Comparison of ENCODE assay signal across 1 cellular context in the genomic region with DNA sequence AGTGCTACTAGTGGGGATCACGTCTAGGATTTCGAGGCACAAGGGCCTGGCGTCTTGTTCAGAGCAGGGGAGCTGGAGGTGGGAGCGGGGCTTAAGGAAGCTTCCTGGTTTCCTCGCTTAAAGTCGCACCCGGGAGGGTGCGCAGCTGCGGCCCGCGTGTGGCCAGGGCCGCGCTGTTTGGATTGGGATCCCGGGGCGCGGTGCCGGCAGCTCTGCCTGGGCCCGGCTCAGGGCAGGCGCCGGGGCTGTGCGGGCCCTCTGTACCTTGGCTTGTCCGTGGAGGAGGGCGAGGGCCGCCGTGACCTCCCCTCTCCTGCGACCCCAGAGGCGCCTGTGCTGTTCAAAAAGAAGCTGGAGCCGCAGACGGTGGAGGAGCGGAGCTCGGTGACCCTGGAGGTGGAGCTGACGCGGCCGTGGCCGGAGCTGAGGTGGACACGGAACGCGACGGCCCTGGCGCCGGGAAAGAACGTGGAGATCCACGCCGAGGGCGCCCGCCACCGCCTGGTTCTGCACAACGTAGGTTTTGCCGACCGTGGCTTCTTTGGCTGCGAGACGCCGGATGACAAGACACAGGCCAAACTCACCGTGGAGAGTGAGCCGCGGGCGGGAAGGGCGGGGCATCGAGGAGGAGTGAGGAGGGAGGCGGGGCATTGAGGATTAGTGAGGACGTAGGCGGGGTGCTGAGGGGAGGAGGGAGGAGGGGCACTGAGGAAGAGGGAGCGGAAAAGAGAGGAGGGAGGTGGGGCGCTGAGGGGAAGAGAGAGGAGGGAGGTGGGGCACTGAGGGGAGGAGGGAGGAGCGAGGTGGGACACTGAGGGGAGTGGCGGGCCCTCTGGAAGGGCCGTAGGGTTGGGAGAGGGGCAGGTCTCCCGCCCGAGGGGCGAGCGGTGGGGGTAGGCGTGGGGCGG.
A peak's percentile ranks its signal among the peaks of the same experiment; 100 is the strongest.
TF ChIP-seq lines count a peak whose summit lies in the region.

No MANE protein-coding gene starts in this region.

TF ChIP-seq in K562, 482 proteins besides CTCF, POLR2A, EP300 and RAD21 (continued from another document and continues in another):
- TF ChIP-seq, protein P1, sequence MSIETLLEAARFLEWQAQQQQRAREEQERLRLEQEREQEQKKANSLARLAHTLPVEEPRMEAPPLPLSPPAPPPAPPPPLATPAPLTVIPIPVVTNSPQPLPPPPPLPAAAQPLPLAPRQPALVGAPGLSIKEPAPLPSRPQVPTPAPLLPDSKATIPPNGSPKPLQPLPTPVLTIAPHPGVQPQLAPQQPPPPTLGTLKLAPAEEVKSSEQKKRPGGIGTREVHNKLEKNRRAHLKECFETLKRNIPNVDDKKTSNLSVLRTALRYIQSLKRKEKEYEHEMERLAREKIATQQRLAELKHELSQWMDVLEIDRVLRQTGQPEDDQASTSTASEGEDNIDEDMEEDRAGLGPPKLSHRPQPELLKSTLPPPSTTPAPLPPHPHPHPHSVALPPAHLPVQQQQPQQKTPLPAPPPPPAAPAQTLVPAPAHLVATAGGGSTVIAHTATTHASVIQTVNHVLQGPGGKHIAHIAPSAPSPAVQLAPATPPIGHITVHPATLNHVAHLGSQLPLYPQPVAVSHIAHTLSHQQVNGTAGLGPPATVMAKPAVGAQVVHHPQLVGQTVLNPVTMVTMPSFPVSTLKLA (conservative IDR thresholded peaks at IDR 0.05): peak in 1 of 2 experiments; percentile 53; a peak in 1 of 4 replicates
- no peak for TF ChIP-seq THRAP3 (IDR thresholded peaks at IDR 0.05; ENCODE audit: borderline replicate concordance)
- no peak for TF ChIP-seq POU5F1 (IDR thresholded peaks at IDR 0.05; ENCODE audit: borderline replicate concordance, low read depth, low read length, partially characterized antibody)
- TF ChIP-seq, protein P2, sequence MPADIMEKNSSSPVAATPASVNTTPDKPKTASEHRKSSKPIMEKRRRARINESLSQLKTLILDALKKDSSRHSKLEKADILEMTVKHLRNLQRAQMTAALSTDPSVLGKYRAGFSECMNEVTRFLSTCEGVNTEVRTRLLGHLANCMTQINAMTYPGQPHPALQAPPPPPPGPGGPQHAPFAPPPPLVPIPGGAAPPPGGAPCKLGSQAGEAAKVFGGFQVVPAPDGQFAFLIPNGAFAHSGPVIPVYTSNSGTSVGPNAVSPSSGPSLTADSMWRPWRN (IDR thresholded peaks at IDR 0.05; ENCODE audit: low read depth): 0 out of 2 replicates have a peak, but pooled peaks have one; percentile 20
- peak; percentile 2 for TF ChIP-seq HMGN3 (IDR thresholded peaks at IDR 0.05; ENCODE audit: borderline replicate concordance, extremely low read depth, insufficient read length, low read depth, low read length)
- 0 out of 2 replicates have a peak, but pooled peaks have one; percentile 34 for TF ChIP-seq FOXK1 (CRISPR knock-in tag; IDR thresholded peaks at IDR 0.05; ENCODE audit: borderline replicate concordance)
- no peak for TF ChIP-seq GTF2A2 (tag; IDR thresholded peaks at IDR 0.05)
- no peak for TF ChIP-seq CREBBP (IDR thresholded peaks at IDR 0.05; ENCODE audit: low read depth, low read length)
- TF ChIP-seq, protein P3, sequence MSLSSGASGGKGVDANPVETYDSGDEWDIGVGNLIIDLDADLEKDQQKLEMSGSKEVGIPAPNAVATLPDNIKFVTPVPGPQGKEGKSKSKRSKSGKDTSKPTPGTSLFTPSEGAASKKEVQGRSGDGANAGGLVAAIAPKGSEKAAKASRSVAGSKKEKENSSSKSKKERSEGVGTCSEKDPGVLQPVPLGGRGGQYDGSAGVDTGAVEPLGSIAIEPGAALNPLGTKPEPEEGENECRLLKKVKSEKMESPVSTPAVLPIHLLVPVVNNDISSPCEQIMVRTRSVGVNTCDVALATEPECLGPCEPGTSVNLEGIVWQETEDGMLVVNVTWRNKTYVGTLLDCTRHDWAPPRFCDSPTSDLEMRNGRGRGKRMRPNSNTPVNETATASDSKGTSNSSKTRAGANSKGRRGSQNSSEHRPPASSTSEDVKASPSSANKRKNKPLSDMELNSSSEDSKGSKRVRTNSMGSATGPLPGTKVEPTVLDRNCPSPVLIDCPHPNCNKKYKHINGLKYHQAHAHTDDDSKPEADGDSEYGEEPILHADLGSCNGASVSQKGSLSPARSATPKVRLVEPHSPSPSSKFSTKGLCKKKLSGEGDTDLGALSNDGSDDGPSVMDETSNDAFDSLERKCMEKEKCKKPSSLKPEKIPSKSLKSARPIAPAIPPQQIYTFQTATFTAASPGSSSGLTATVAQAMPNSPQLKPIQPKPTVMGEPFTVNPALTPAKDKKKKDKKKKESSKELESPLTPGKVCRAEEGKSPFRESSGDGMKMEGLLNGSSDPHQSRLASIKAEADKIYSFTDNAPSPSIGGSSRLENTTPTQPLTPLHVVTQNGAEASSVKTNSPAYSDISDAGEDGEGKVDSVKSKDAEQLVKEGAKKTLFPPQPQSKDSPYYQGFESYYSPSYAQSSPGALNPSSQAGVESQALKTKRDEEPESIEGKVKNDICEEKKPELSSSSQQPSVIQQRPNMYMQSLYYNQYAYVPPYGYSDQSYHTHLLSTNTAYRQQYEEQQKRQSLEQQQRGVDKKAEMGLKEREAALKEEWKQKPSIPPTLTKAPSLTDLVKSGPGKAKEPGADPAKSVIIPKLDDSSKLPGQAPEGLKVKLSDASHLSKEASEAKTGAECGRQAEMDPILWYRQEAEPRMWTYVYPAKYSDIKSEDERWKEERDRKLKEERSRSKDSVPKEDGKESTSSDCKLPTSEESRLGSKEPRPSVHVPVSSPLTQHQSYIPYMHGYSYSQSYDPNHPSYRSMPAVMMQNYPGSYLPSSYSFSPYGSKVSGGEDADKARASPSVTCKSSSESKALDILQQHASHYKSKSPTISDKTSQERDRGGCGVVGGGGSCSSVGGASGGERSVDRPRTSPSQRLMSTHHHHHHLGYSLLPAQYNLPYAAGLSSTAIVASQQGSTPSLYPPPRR (CRISPR knock-in tag; IDR thresholded peaks at IDR 0.05; ENCODE audit: borderline replicate concordance): no peak
- TF ChIP-seq ZNF175 (CRISPR knock-in tag; IDR thresholded peaks at IDR 0.05; ENCODE audit: low read depth): peak; percentile 26; the same call in 1 of the 2 replicates
- TF ChIP-seq POLR2B (IDR thresholded peaks at IDR 0.05; ENCODE audit: low read depth, partially characterized antibody): peak; percentile 45
- no peak; the same call in 1 of the 2 replicates for TF ChIP-seq ZNF121 (CRISPR knock-in tag; conservative IDR thresholded peaks at IDR 0.05)
- TF ChIP-seq POLR2AphosphoS2 (IDR thresholded peaks at IDR 0.05; ENCODE audit: low read length): no peak
- TF ChIP-seq TRIM24 (IDR thresholded peaks at IDR 0.05): peak in 1 of 2 experiments; percentile 28; a peak in 1 of 4 replicates
- no peak for TF ChIP-seq ZNF408 (CRISPR knock-in tag; IDR thresholded peaks at IDR 0.05; ENCODE audit: low read depth)
- peak; percentile 63 for TF ChIP-seq POLR2AphosphoS5 (IDR thresholded peaks at IDR 0.05; ENCODE audit: control insufficient read depth, insufficient read depth, low read depth, low read length)
- TF ChIP-seq, protein P4, sequence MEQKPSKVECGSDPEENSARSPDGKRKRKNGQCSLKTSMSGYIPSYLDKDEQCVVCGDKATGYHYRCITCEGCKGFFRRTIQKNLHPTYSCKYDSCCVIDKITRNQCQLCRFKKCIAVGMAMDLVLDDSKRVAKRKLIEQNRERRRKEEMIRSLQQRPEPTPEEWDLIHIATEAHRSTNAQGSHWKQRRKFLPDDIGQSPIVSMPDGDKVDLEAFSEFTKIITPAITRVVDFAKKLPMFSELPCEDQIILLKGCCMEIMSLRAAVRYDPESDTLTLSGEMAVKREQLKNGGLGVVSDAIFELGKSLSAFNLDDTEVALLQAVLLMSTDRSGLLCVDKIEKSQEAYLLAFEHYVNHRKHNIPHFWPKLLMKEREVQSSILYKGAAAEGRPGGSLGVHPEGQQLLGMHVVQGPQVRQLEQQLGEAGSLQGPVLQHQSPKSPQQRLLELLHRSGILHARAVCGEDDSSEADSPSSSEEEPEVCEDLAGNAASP (IDR thresholded peaks at IDR 0.05): no peak
- TF ChIP-seq SLC30A9 (CRISPR knock-in tag; IDR thresholded peaks at IDR 0.05): no peak
- TF ChIP-seq, protein P5, sequence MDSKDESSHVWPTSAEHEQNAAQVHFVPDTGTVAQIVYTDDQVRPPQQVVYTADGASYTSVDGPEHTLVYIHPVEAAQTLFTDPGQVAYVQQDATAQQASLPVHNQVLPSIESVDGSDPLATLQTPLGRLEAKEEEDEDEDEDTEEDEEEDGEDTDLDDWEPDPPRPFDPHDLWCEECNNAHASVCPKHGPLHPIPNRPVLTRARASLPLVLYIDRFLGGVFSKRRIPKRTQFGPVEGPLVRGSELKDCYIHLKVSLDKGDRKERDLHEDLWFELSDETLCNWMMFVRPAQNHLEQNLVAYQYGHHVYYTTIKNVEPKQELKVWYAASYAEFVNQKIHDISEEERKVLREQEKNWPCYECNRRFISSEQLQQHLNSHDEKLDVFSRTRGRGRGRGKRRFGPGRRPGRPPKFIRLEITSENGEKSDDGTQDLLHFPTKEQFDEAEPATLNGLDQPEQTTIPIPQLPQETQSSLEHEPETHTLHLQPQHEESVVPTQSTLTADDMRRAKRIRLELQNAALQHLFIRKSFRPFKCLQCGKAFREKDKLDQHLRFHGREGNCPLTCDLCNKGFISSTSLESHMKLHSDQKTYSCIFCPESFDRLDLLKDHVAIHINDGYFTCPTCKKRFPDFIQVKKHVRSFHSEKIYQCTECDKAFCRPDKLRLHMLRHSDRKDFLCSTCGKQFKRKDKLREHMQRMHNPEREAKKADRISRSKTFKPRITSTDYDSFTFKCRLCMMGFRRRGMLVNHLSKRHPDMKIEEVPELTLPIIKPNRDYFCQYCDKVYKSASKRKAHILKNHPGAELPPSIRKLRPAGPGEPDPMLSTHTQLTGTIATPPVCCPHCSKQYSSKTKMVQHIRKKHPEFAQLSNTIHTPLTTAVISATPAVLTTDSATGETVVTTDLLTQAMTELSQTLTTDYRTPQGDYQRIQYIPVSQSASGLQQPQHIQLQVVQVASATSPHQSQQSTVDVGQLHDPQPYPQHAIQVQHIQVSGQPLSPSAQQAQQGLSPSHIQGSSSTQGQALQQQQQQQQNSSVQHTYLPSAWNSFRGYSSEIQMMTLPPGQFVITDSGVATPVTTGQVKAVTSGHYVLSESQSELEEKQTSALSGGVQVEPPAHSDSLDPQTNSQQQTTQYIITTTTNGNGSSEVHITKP (IDR thresholded peaks at IDR 0.05; ENCODE audit: partially characterized antibody): peak; percentile 5
- TF ChIP-seq CHD4 (IDR thresholded peaks at IDR 0.05; ENCODE audit: insufficient read depth, insufficient replicate concordance, low read depth, low read length, poor library complexity, severe bottlenecking): no peak
- TF ChIP-seq, protein P6, sequence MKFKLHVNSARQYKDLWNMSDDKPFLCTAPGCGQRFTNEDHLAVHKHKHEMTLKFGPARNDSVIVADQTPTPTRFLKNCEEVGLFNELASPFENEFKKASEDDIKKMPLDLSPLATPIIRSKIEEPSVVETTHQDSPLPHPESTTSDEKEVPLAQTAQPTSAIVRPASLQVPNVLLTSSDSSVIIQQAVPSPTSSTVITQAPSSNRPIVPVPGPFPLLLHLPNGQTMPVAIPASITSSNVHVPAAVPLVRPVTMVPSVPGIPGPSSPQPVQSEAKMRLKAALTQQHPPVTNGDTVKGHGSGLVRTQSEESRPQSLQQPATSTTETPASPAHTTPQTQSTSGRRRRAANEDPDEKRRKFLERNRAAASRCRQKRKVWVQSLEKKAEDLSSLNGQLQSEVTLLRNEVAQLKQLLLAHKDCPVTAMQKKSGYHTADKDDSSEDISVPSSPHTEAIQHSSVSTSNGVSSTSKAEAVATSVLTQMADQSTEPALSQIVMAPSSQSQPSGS (CRISPR knock-in tag; IDR thresholded peaks at IDR 0.05): no peak
- TF ChIP-seq, protein P7, sequence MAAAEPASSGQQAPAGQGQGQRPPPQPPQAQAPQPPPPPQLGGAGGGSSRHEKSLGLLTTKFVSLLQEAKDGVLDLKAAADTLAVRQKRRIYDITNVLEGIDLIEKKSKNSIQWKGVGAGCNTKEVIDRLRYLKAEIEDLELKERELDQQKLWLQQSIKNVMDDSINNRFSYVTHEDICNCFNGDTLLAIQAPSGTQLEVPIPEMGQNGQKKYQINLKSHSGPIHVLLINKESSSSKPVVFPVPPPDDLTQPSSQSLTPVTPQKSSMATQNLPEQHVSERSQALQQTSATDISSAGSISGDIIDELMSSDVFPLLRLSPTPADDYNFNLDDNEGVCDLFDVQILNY (CRISPR knock-in tag; IDR thresholded peaks at IDR 0.05): no peak
- peak; percentile 91 to 92 for TF ChIP-seq NRF1 (conservative IDR thresholded peaks at IDR 0.05 in 1 of 2, IDR thresholded peaks at IDR 0.05 in 1 of 2)
- TF ChIP-seq, protein P8, sequence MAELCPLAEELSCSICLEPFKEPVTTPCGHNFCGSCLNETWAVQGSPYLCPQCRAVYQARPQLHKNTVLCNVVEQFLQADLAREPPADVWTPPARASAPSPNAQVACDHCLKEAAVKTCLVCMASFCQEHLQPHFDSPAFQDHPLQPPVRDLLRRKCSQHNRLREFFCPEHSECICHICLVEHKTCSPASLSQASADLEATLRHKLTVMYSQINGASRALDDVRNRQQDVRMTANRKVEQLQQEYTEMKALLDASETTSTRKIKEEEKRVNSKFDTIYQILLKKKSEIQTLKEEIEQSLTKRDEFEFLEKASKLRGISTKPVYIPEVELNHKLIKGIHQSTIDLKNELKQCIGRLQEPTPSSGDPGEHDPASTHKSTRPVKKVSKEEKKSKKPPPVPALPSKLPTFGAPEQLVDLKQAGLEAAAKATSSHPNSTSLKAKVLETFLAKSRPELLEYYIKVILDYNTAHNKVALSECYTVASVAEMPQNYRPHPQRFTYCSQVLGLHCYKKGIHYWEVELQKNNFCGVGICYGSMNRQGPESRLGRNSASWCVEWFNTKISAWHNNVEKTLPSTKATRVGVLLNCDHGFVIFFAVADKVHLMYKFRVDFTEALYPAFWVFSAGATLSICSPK (IDR thresholded peaks at IDR 0.05; ENCODE audit: borderline replicate concordance): no peak
- TF ChIP-seq RAD51 (IDR thresholded peaks at IDR 0.05; ENCODE audit: borderline replicate concordance, low read depth): no peak
- TF ChIP-seq, protein P9, sequence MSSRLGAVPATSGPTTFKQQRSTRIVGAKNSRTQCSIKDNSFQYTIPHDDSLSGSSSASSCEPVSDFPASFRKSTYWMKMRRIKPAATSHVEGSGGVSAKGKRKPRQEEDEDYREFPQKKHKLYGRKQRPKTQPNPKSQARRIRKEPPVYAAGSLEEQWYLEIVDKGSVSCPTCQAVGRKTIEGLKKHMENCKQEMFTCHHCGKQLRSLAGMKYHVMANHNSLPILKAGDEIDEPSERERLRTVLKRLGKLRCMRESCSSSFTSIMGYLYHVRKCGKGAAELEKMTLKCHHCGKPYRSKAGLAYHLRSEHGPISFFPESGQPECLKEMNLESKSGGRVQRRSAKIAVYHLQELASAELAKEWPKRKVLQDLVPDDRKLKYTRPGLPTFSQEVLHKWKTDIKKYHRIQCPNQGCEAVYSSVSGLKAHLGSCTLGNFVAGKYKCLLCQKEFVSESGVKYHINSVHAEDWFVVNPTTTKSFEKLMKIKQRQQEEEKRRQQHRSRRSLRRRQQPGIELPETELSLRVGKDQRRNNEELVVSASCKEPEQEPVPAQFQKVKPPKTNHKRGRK (tag; IDR thresholded peaks at IDR 0.05): no peak
- TF ChIP-seq XRCC4 (IDR thresholded peaks at IDR 0.05; ENCODE audit: extremely low read depth, insufficient read depth, insufficient read length): no peak
- TF ChIP-seq, protein P10, sequence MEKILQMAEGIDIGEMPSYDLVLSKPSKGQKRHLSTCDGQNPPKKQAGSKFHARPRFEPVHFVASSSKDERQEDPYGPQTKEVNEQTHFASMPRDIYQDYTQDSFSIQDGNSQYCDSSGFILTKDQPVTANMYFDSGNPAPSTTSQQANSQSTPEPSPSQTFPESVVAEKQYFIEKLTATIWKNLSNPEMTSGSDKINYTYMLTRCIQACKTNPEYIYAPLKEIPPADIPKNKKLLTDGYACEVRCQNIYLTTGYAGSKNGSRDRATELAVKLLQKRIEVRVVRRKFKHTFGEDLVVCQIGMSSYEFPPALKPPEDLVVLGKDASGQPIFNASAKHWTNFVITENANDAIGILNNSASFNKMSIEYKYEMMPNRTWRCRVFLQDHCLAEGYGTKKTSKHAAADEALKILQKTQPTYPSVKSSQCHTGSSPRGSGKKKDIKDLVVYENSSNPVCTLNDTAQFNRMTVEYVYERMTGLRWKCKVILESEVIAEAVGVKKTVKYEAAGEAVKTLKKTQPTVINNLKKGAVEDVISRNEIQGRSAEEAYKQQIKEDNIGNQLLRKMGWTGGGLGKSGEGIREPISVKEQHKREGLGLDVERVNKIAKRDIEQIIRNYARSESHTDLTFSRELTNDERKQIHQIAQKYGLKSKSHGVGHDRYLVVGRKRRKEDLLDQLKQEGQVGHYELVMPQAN (IDR thresholded peaks at IDR 0.05; ENCODE audit: borderline replicate concordance): no peak; the same call in 1 of the 2 replicates
